Comparison of ENCODE assay signal across 8 cellular contexts in the genomic region with DNA sequence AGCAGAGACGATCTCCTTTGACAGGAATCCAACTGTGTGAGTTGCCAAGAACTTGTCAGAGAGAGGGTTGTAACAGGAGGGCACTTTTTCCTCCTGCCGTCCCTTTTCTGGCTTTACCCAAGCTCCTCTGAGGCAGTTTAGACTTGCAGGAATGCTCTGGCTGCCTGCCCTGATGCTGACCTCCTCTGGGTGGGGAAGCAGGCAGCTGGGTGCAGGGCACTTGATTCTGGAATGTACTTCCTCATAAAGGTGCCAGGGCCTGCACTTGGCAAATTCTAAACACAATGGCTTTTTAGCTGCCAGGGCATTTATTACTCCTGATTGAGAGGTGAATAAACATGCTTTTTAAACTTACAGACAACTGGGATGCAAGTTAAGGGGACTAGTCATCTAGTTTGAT.
DNase-seq lines count a peak whose midpoint lies in the region; ATAC-seq and TF ChIP-seq lines count a peak whose summit lies in the region.

No MANE protein-coding gene starts in this region.

- peaks cover 0 to 9% of the 10 kb centered on the region in 2 experiments; a peak in 2 of 4 replicates for H3K4me1 ChIP-seq in SK-N-SH (ENCODE audit: control insufficient read depth in 1 of 2, insufficient read depth in 2 of 2, low read depth in 1 of 2, low read length in 1 of 2)

- TF ChIP-seq EP300 in SK-N-SH (IDR thresholded peaks at IDR 0.05; ENCODE audit: borderline replicate concordance in 1 of 2, low read depth in 1 of 2, low read length in 1 of 2), result no peak

- CTCF ChIA-PET in SK-N-SH (lab: Yijun Ruan, JAX), result interaction anchor here (1.0 to 1.7 kb wide), 4 partner anchors 12 to 192 kb away, joined by 3 to 4 read pairs (median 3); no protein-coding TSS in a partner anchor

- no peaks in the 10 kb centered on the region for H3K9me2 ChIP-seq in SK-N-SH

- no peaks in the 10 kb centered on the region for H4K20me1 ChIP-seq in SK-N-SH (ENCODE audit: insufficient read depth)

- no peak for TF ChIP-seq CTCF in SK-N-SH (IDR thresholded peaks at IDR 0.05)
- TF ChIP-seq CTCF in retinal pigment epithelial cell (conservative IDR thresholded peaks at IDR 0.05; ENCODE audit: low read depth, low read length), result no peak

- peak; percentile 44 for DNase-seq in H7
- no peak for DNase-seq in SK-N-SH
- DNase-seq in Right ventricle myocardium inferior (ENCODE audit: missing footprints), result peak; percentile 87
- DNase-seq in retinal pigment epithelial cell (ENCODE audit: low read depth), result peak; percentile 89
- DNase-seq in inferior parietal cortex (ENCODE audit: extremely low spot score), result no peak

- ATAC-seq in Right ventricle myocardium inferior (peak; percentile 97), GM19452 (IDR thresholded peaks at IDR 0.05; ENCODE audit: unreplicated experiment) (no peak), HG03342 (IDR thresholded peaks at IDR 0.05; ENCODE audit: unreplicated experiment) (no peak), HG03442 (IDR thresholded peaks at IDR 0.05; ENCODE audit: unreplicated experiment) (no peak)

- POLR2A ChIA-PET in SK-N-SH (lab: Yijun Ruan, JAX), result no interaction called here

- H3K27me3 ChIP-seq in H7 (ENCODE audit: control insufficient read depth, insufficient read depth, low read length) (no peaks in the 10 kb centered on the region), SK-N-SH (ENCODE audit: insufficient read depth) (no peaks in the 10 kb centered on the region)

- no peak for TF ChIP-seq RAD21 in SK-N-SH (IDR thresholded peaks at IDR 0.05; ENCODE audit: low read length)

- H3K4me3 ChIP-seq in H7 (ENCODE audit: insufficient read depth, low read depth, low read length) (no peak overlapping the region), SK-N-SH (ENCODE audit: low read depth in 2 of 2, low read length in 1 of 2) (no peak overlapping the region), retinal pigment epithelial cell (ENCODE audit: low read length) (peak overlapping the region; percentile 22)

- H3K36me3 ChIP-seq in H7 (replicated peaks; ENCODE audit: control insufficient read depth, insufficient read depth, low read length) (no peaks in the 10 kb centered on the region), SK-N-SH (replicated peaks in 1 of 2; ENCODE audit: control insufficient read depth in 1 of 2, insufficient read depth in 2 of 2, low read length in 1 of 2) (no peaks in the 10 kb centered on the region)

- no peaks in the 10 kb centered on the region for H3F3A ChIP-seq in SK-N-SH (replicated peaks; ENCODE audit: insufficient read depth)

- no peak overlapping the region for H2AFZ ChIP-seq in SK-N-SH (ENCODE audit: low read depth)

- H3K9me3 ChIP-seq in SK-N-SH, result no peaks in the 10 kb centered on the region

- WGBS in SK-N-SH (ENCODE audit: low lambda C conversion rate), result 8% methylated on average over 2 of the region's 2 CpGs

- no peak overlapping the region for H3K9ac ChIP-seq in SK-N-SH

- no peaks in the 10 kb centered on the region for H3K79me2 ChIP-seq in SK-N-SH (ENCODE audit: insufficient read depth)

- no peak overlapping the region; a peak in 1 of 4 replicates for H3K27ac ChIP-seq in SK-N-SH (ENCODE audit: low read depth in 2 of 2, low read length in 1 of 2)

- H3K4me2 ChIP-seq in SK-N-SH, result peak overlapping the region; percentile 30; the same call in 1 of the 2 replicates

- intact Hi-C loops in Right ventricle myocardium inferior (cut with DNase I), result loop anchor here (1.0 to 5.0 kb wide), 2 partner anchors 43 to 109 kb away; no protein-coding TSS in a partner anchor

TF ChIP-seq in SK-N-SH, 30 proteins besides CTCF, POLR2A, EP300 and RAD21:
- TF ChIP-seq NFIC (IDR thresholded peaks at IDR 0.05; ENCODE audit: borderline replicate concordance), result peak; percentile 51; the same call in 1 of the 2 replicates
- peak; percentile 23; the same call in 1 of the 2 replicates for TF ChIP-seq ELF1 (IDR thresholded peaks at IDR 0.05)
- no peak for TF ChIP-seq SMC3 (IDR thresholded peaks at IDR 0.05; ENCODE audit: low read depth, low read length)
- TF ChIP-seq, protein P1, sequence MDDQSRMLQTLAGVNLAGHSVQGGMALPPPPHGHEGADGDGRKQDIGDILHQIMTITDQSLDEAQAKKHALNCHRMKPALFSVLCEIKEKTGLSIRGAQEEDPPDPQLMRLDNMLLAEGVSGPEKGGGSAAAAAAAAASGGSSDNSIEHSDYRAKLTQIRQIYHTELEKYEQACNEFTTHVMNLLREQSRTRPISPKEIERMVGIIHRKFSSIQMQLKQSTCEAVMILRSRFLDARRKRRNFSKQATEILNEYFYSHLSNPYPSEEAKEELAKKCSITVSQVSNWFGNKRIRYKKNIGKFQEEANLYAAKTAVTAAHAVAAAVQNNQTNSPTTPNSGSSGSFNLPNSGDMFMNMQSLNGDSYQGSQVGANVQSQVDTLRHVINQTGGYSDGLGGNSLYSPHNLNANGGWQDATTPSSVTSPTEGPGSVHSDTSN (IDR thresholded peaks at IDR 0.05), result 0 out of 2 replicates have a peak, but pooled peaks have one; percentile 6

Comparison
In these comparisons a context has a peak if more than half of its experiments do, and no peak if none do; other contexts are left out.
1. DNase-seq: peak in H7 (single experiment), Right ventricle myocardium inferior (single experiment) and retinal pigment epithelial cell (single experiment); none in SK-N-SH (single experiment) and inferior parietal cortex (single experiment).